In the genomic region with DNA sequence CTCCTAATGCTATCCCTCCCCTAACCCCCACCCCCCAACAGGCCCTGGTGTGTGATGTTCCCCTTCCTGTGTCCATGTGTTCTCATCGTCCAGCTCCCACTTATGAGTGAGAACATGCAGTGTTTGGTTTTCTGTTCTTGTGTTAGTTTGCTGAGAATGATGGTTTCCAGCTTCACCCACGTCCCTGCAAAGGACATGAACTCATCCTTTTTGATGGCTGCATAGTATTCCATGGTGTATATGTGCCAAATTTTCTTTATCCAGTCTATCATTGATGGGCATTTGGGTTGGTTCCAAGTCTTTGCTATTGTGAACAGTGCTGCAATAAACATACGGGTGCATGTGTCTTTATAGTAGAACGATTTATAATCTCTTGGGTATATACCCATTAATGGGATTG, we compare ENCODE assay signal across 3 cellular contexts. TPM values are rescaled to one million over a fixed set of nuclear protein-coding genes. Genes with fewer than 3 reads are reported as not detected.
"Had no signal": no experiment of that assay in that cellular context is flagged by ENCODE, and none has a peak within 500 bp of the region (broad histone marks: within the 10 kb centered on the region; RNA-seq: fewer than 3 reads in every experiment).

No MANE protein-coding gene starts in this region.

RNA-seq across cellular contexts. Expression of gene KCNJ8, which starts 15.2 kb away (rescaled TPM):
- total RNA-seq: dermis microvascular lymphatic vessel endothelial cell, endothelial cell of umbilical vein, foreskin keratinocyte had no signal
- polyA plus RNA-seq: endothelial cell of umbilical vein, foreskin keratinocyte had no signal
